In genomic region chr4:72827968-72828367, GRCh38 we compare ENCODE assay signal across 3 cellular contexts.
TF ChIP-seq lines count a peak whose summit lies in the region.

No MANE protein-coding gene starts in this region.

TF ChIP-seq in A549, 52 proteins besides CTCF, POLR2A, EP300 and RAD21:
- TF ChIP-seq MAFK (IDR thresholded peaks at IDR 0.05; ENCODE audit: partially characterized antibody) (peak; percentile 73), BHLHE40 (IDR thresholded peaks at IDR 0.05; ENCODE audit: low read depth, low read length) (no peak)

TF ChIP-seq in IMR-90, 13 proteins besides CTCF, POLR2A, EP300 and RAD21:
- TF ChIP-seq NFE2L2 (IDR thresholded peaks at IDR 0.05; ENCODE audit: low read depth, low read length) (no peak), MAFK (IDR thresholded peaks at IDR 0.05; ENCODE audit: low read depth, low read length) (peak; percentile 73), BHLHE40 (IDR thresholded peaks at IDR 0.05; ENCODE audit: low read depth, low read length) (no peak), ELK1 (IDR thresholded peaks at IDR 0.05; ENCODE audit: borderline replicate concordance, low read depth, low read length) (no peak)
TF ChIP-seq in IMR-90: peak in this region for 1.

TF ChIP-seq in H1, 55 proteins besides CTCF, POLR2A, EP300 and RAD21:
- TF ChIP-seq SAP30 (IDR thresholded peaks at IDR 0.05; ENCODE audit: insufficient read depth, insufficient replicate concordance, low read length) (no peak), SIN3A (conservative IDR thresholded peaks at IDR 0.05 in 1 of 2, IDR thresholded peaks at IDR 0.05 in 1 of 2; ENCODE audit: low read depth in 1 of 2, low read length in 2 of 2) (no peak), MAFK (IDR thresholded peaks at IDR 0.05; ENCODE audit: low read depth, low read length) (peak; percentile 71), POU5F1 (IDR thresholded peaks at IDR 0.05; ENCODE audit: low read depth, low read length) (no peak), FOSL1 (IDR thresholded peaks at IDR 0.05; ENCODE audit: insufficient read depth, low read depth, low read length) (no peak), GABPA (IDR thresholded peaks at IDR 0.05; ENCODE audit: borderline replicate concordance, insufficient read depth, low read length) (no peak)
